1 cellular context compared by ENCODE assay signal in genomic region chr11:60515144-60515855, GRCh38.
TF ChIP-seq lines count a peak whose summit lies in the region.

Gene MS4A13 (plus strand): TSS chr11:60515392. CDS start chr11:60518084, 2,692 bp downstream.

TF ChIP-seq in K562, 482 proteins besides CTCF, POLR2A, EP300 and RAD21 (continued from another document and continues in another):
- TF ChIP-seq HMBOX1 (IDR thresholded peaks at IDR 0.05) (no peak), ZBTB2 (IDR thresholded peaks at IDR 0.05) (0 out of 2 replicates have a peak, but pooled peaks have one; percentile 45), CC2D1A (IDR thresholded peaks at IDR 0.05) (no peak), NR1H2 (CRISPR knock-in tag; IDR thresholded peaks at IDR 0.05) (no peak), TBP (optimal IDR thresholded peaks at IDR 0.05; ENCODE audit: low read depth, low read length) (peak; percentile 18), PHTF2 (CRISPR knock-in tag; IDR thresholded peaks at IDR 0.05) (no peak), DMBX1 (CRISPR knock-in tag; IDR thresholded peaks at IDR 0.05; ENCODE audit: borderline replicate concordance) (no peak), HNRNPLL (IDR thresholded peaks at IDR 0.05; ENCODE audit: low read depth, low read length, poor library complexity, severe bottlenecking) (peak; percentile 61), POLR2G (IDR thresholded peaks at IDR 0.05; ENCODE audit: low read depth, low read length) (peak; percentile 83), GABPA (tag; conservative IDR thresholded peaks at IDR 0.05; ENCODE audit: low read depth) (peak; percentile 40; the same call in 1 of the 2 replicates), ZNF696 (CRISPR knock-in tag; conservative IDR thresholded peaks at IDR 0.05) (no peak), ZNF77 (CRISPR knock-in tag; IDR thresholded peaks at IDR 0.05) (no peak), ZKSCAN8 (CRISPR knock-in tag; IDR thresholded peaks at IDR 0.05) (peak; percentile 78), MGA (IDR thresholded peaks at IDR 0.05) (peak; percentile 92), KHSRP (IDR thresholded peaks at IDR 0.05) (no peak), MYC (IDR thresholded peaks at IDR 0.05; ENCODE audit: low read depth, low read length) (peak; percentile 74), MYC (CRISPR knock-in tag; IDR thresholded peaks at IDR 0.05; ENCODE audit: borderline replicate concordance, low read depth) (no peak), CHCHD3 (CRISPR knock-in tag; IDR thresholded peaks at IDR 0.05) (no peak), NR2C2 (CRISPR knock-in tag; IDR thresholded peaks at IDR 0.05) (no peak), NR2C2 (tag; IDR thresholded peaks at IDR 0.05) (peak; percentile 57), GMEB1 (CRISPR knock-in tag; IDR thresholded peaks at IDR 0.05) (0 out of 2 replicates have a peak, but pooled peaks have one; percentile 17), PRMT5 (CRISPR knock-in tag; IDR thresholded peaks at IDR 0.05) (no peak), JUND (IDR thresholded peaks at IDR 0.05; ENCODE audit: borderline replicate concordance, low read depth, low read length) (0 out of 2 replicates have a peak, but pooled peaks have one; percentile 5), JUND (tag; IDR thresholded peaks at IDR 0.05; ENCODE audit: borderline replicate concordance, low read depth, low read length) (no peak), MEIS2 (IDR thresholded peaks at IDR 0.05; ENCODE audit: partially characterized antibody) (peak; percentile 57), ZFX (CRISPR knock-in tag; IDR thresholded peaks at IDR 0.05) (no peak), MCM5 (IDR thresholded peaks at IDR 0.05; ENCODE audit: low read depth) (no peak), ZBTB26 (CRISPR knock-in tag; IDR thresholded peaks at IDR 0.05) (no peak), RBFOX2 (IDR thresholded peaks at IDR 0.05; ENCODE audit: low read depth, low read length) (peak; percentile 79), SUPT5H (IDR thresholded peaks at IDR 0.05) (peak; percentile 43; the same call in 1 of the 2 replicates), ZNF436 (CRISPR knock-in tag; IDR thresholded peaks at IDR 0.05) (no peak), REST (CRISPR knock-in tag; IDR thresholded peaks at IDR 0.05; ENCODE audit: low read depth) (no peak), E2F6 (IDR thresholded peaks at IDR 0.05; ENCODE audit: borderline replicate concordance in 1 of 2, extremely low read depth in 1 of 2, insufficient read depth in 1 of 2, insufficient read length in 1 of 2, low read depth in 1 of 2, low read length in 1 of 2, poor library complexity in 1 of 2, severe bottlenecking in 1 of 2) (peak; percentile 64 to 66), CBFA2T2 (conservative IDR thresholded peaks at IDR 0.05) (no peak), ZNF764 (CRISPR knock-in tag; IDR thresholded peaks at IDR 0.05; ENCODE audit: low read depth) (no peak), POLR2H (tag; IDR thresholded peaks at IDR 0.05; ENCODE audit: low read depth) (peak; percentile 20; the same call in 1 of the 2 replicates), THRA (IDR thresholded peaks at IDR 0.05) (no peak), PHF8 (IDR thresholded peaks at IDR 0.05; ENCODE audit: borderline replicate concordance, low read length) (peak; percentile 39), GTF2A2 (tag; IDR thresholded peaks at IDR 0.05) (no peak)
